ENCODE assay signal across 8 cellular contexts in genomic region chrX:154526901-154527675, GRCh38. TPM values are rescaled to one million over a fixed set of nuclear protein-coding genes. Genes with fewer than 3 reads are reported as not detected.
DNase-seq lines count a peak whose midpoint lies in the region; ATAC-seq and TF ChIP-seq lines count a peak whose summit lies in the region.

No MANE protein-coding gene starts in this region.

- peak overlapping the region; percentile 61 to 72 for H3K27ac ChIP-seq in mucosa of rectum (ENCODE audit: low read depth in 2 of 2, low read length in 2 of 2)
- H3K27ac ChIP-seq in stomach = peak overlapping the region; percentile 39 to 77 (median 69)

- intact Hi-C loops in stomach (cut with DNase I; ENCODE audit: low total_unique reads) = no loop called here

- WGBS in stomach, 5 donors = 3 to 17% (median 8%) methylated on average over 8 to 15 of the region's 15 CpGs

- H3K27me3 ChIP-seq in mucosa of rectum (ENCODE audit: control insufficient read depth in 2 of 2, insufficient read depth in 2 of 2, low read length in 2 of 2) (peaks cover 0 to 3% of the 10 kb centered on the region in 2 donors), stomach (peaks cover 0 to 4% (median 0%) of the 10 kb centered on the region in 3 donors)

- peak; percentile 55 for TF ChIP-seq CTCF in epithelial cell of proximal tubule (conservative IDR thresholded peaks at IDR 0.05; ENCODE audit: low read depth, low read length)
- peak in 4 of 7 experiments; percentile 19 to 46 (median 32) for TF ChIP-seq CTCF in stomach (IDR thresholded peaks at IDR 0.05)

- no peak for TF ChIP-seq POLR2A in stomach (IDR thresholded peaks at IDR 0.05)

- no peaks in the 10 kb centered on the region for H3K36me3 ChIP-seq in mucosa of rectum (ENCODE audit: control insufficient read depth in 2 of 2, insufficient read depth in 2 of 2, low read length in 2 of 2)
- peaks cover 1 to 15% (median 7%) of the 10 kb centered on the region in 4 donors for H3K36me3 ChIP-seq in stomach

- TF ChIP-seq EP300 in stomach (IDR thresholded peaks at IDR 0.05) = no peak

- H3K9me3 ChIP-seq in mucosa of rectum (ENCODE audit: control insufficient read depth in 2 of 2, low read length in 2 of 2) (no peaks in the 10 kb centered on the region), stomach (no peaks in the 10 kb centered on the region)

- peak; percentile 55 for ATAC-seq in GM18870 (IDR thresholded peaks at IDR 0.05; ENCODE audit: unreplicated experiment)

- H3K9ac ChIP-seq in mucosa of rectum (ENCODE audit: low read depth in 1 of 2, low read length in 2 of 2) = peak overlapping the region; percentile 77 to 78

- peaks cover 3 to 11% of the 10 kb centered on the region in 2 donors for H3K4me1 ChIP-seq in mucosa of rectum (ENCODE audit: control insufficient read depth in 2 of 2, insufficient read depth in 2 of 2, low read length in 2 of 2)
- peaks cover 0 to 12% (median 6%) of the 10 kb centered on the region in 4 donors for H3K4me1 ChIP-seq in stomach

- DNase-seq in AG08395 (ENCODE audit: low spot score) (peak; percentile 63), HUDEP-2 (lab: John Stamatoyannopoulos, UW; ENCODE audit: unreplicated experiment in 76 of 76) (peak in 71 of 76 experiments; percentile 1 to 75 (median 45)), NOMO-1 treated with DMSO at 0.1 percent for 48 hours (lab: John Stamatoyannopoulos, UW; ENCODE audit: unreplicated experiment) (peak; percentile 66), epithelial cell of proximal tubule (ENCODE audit: low read depth) (no peak), stomach (peak; percentile 76)
- peak; percentile 52 for DNase-seq in activated CD8-positive, alpha-beta memory T cell treated with anti-CD3 and anti-CD28 coated beads, Interleukin-2, amount 50 U/mL, for 4 hours

- H3K4me3 ChIP-seq in epithelial cell of proximal tubule (ENCODE audit: low read depth, low read length) (peak overlapping the region; percentile 38), mucosa of rectum (ENCODE audit: low read length in 2 of 2) (peak overlapping the region; percentile 63 to 65), stomach (peak overlapping the region; percentile 13 to 28 (median 22))

RNA-seq across cellular contexts. Expression of gene FAM3A, which starts 11.1 kb away (rescaled TPM):
- 24.8 and 31.8 TPM in 2 replicates for total RNA-seq in epithelial cell of proximal tubule
- 10 to 100 TPM; 21.9 to 34.4 (median 24.1) TPM for total RNA-seq in stomach
- 10 to 100 TPM; 36.3 to 61.7 (median 49.0) TPM for polyA plus RNA-seq in stomach

RNA-seq across cellular contexts. Expression of gene G6PD, which starts 19.6 kb away (rescaled TPM):
- 70.5 and 84.1 TPM in 2 replicates for total RNA-seq in epithelial cell of proximal tubule
- total RNA-seq in stomach = 10 to 100 TPM; 10.3 to 41.7 (median 30.3) TPM
- 10 to 100 TPM; 15.6 to 22.7 (median 19.1) TPM for polyA plus RNA-seq in stomach

RNA-seq across cellular contexts. Expression of gene IKBKG, which starts 20.3 kb away (rescaled TPM):
- total RNA-seq in epithelial cell of proximal tubule = 15.8 and 21.4 TPM in 2 replicates
- total RNA-seq in stomach = 10 to 100 TPM in 3 of 5 donors, 1 to 10 TPM in 2; 7.6 to 22.6 (median 14.8) TPM
- 10 to 100 TPM; 16.8 to 24.3 (median 18.5) TPM for polyA plus RNA-seq in stomach

RNA-seq across cellular contexts. Expression of gene SLC10A3, which starts 36.7 kb away (rescaled TPM):
- total RNA-seq in epithelial cell of proximal tubule = 26.1 and 29.1 TPM in 2 replicates
- total RNA-seq in stomach = 100 to 1,000 TPM in 1 of 5 donors, 10 to 100 TPM in 2, 1 to 10 TPM in 2; 4.9 to 175 (median 13.2) TPM
- 10 to 100 TPM in 2 of 3 donors, 1 to 10 TPM in 1; 9.5 to 16.7 (median 12.5) TPM for polyA plus RNA-seq in stomach

RNA-seq across cellular contexts. Expression of gene UBL4A, which starts 40.7 kb away (rescaled TPM):
- 39.4 and 65.5 TPM in 2 replicates for total RNA-seq in epithelial cell of proximal tubule
- total RNA-seq in stomach = 10 to 100 TPM in 4 of 5 donors, 1 to 10 TPM in 1; 8.0 to 50.1 (median 19.8) TPM
- 10 to 100 TPM; 22.5 to 34.4 (median 32.1) TPM for polyA plus RNA-seq in stomach
